7 cellular contexts compared by ENCODE assay signal in the genomic region with DNA sequence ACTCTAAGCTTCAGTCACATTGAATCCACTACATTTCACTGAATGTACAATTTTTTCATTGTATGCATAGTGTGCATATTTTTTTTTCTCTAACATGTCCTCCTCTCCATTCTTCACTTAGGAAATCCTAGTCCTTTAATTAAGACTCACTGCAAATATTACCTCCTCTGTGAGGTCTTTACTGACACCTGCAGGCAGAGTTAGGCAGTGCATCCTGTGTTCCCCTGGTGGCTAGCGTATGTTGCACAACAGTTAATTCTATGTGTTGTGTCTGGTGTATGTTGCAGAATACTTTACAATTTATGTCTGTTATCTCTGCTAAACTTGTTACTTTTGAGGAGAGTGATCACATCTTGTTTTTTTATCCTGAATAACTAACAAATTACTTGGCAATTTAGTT.
A peak's percentile ranks its signal among the peaks of the same experiment; 100 is the strongest.
DNase-seq lines count a peak whose midpoint lies in the region; ATAC-seq, FAIRE-seq and TF ChIP-seq lines count a peak whose summit lies in the region.
"Not testable (repeated sequence)": the region's sequence is repeated elsewhere in the genome, so short reads cannot be mapped to it uniquely, and the experiment has no call there.

No MANE protein-coding gene starts in this region.

- intact Hi-C loops in left colon (cut with DNase I, micrococcal nuclease); pancreas (cut with DNase I): not testable (repeated sequence)

- WGBS in pancreas, 2 donors = no CpG with 5 or more reads among the region's 1 CpG

- H3K27me3 ChIP-seq in pancreas = not testable (repeated sequence)

- not testable (repeated sequence) for TF ChIP-seq POLR2A in H54 (IDR thresholded peaks at IDR 0.05; ENCODE audit: low read depth, low read length)

- H3K4me1 ChIP-seq in pancreas = not testable (repeated sequence)

- POLR2A ChIA-PET in WTC11 (lab: Charles Lee) = not testable (repeated sequence)

- not testable (repeated sequence) for H3K9me3 ChIP-seq in pancreas

- H3K4me3 ChIP-seq in pancreas = not testable (repeated sequence)

- not testable (repeated sequence) for DNase-seq in H54 (ENCODE audit: insufficient read length, low spot score); WTC11 (ENCODE audit: low spot score); central memory CD8-positive, alpha-beta T cell (ENCODE audit: low spot score in 2 of 2); left colon; pancreas

- H3K27ac Mint-ChIP-seq in WTC11; central memory CD8-positive, alpha-beta T cell (ENCODE audit: low read depth): not testable (repeated sequence)

- CTCF ChIA-PET in WTC11 (lab: Charles Lee) = not testable (repeated sequence)

- FAIRE-seq in H54 (lab: Jason Lieb, UNC) = peak; percentile 80
- FAIRE-seq in pancreas (lab: Jason Lieb, UNC) = peak; percentile 85

- not testable (repeated sequence) for H3K36me3 Mint-ChIP-seq in WTC11; central memory CD8-positive, alpha-beta T cell (ENCODE audit: insufficient read depth)

- not testable (repeated sequence) for H3K27me3 Mint-ChIP-seq in WTC11 (ENCODE audit: low read depth); central memory CD8-positive, alpha-beta T cell

- not testable (repeated sequence) for TF ChIP-seq CTCF in WTC11 (IDR thresholded peaks at IDR 0.05); pancreas (IDR thresholded peaks at IDR 0.05)

- H3K4me1 Mint-ChIP-seq in WTC11; central memory CD8-positive, alpha-beta T cell: not testable (repeated sequence)

- H3K9me3 Mint-ChIP-seq in WTC11; central memory CD8-positive, alpha-beta T cell: not testable (repeated sequence)

- ATAC-seq in GM18861 (IDR thresholded peaks at IDR 0.05; ENCODE audit: unreplicated experiment) = peak; percentile 63
- peak; percentile 70 for ATAC-seq in HG03175 (IDR thresholded peaks at IDR 0.05; ENCODE audit: unreplicated experiment)
- ATAC-seq in WTC11 = peak; percentile 62
- ATAC-seq in central memory CD8-positive, alpha-beta T cell (replicated peaks; ENCODE audit: extremely low read depth, poor library complexity, severe bottlenecking) = peak; percentile 55
- ATAC-seq in left colon = peak; percentile 89
- ATAC-seq in pancreas = peak; percentile 71 to 94 (median 92)

- H3K36me3 ChIP-seq in pancreas = not testable (repeated sequence)

- not testable (repeated sequence) for H3K27ac ChIP-seq in pancreas

- not testable (repeated sequence) for H3K4me3 Mint-ChIP-seq in WTC11; central memory CD8-positive, alpha-beta T cell
